Comparison of ENCODE assay signal across 8 cellular contexts in the genomic region with DNA sequence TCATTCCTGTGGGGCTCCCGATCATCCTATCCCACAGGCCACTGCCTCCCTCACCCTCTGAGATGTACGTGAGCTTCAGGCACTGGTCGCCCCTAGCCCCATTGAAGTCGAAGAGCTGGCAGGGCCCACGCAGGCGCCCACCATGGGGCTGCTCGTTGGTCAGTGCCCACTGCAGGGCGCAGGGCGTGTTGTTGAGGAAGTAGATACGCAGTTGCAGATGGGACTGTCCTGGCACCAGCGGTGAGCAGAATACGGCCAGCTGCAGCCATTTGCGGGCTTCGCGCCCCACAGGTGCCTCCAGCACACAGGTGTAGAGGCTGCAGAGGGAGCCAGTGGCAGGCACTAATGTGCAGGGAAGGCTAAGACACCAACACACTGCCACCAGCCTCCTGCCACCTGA. TPM values are rescaled to one million over a fixed set of nuclear protein-coding genes. Genes with fewer than 3 reads are reported as not detected.
"Had no signal": no experiment of that assay in that cellular context is flagged by ENCODE, and none has a peak within 500 bp of the region (broad histone marks: within the 10 kb centered on the region; RNA-seq: fewer than 3 reads in every experiment).

No MANE protein-coding gene starts in this region.

- H3K9me3 Mint-ChIP-seq: IgD-negative memory B cell had no signal

- H3K27me3 Mint-ChIP-seq: IgD-negative memory B cell had no signal

- DNase-seq: GM23248, GOT3, H7 had no signal

- H3K4me3 ChIP-seq: GM23248, HAP-1 had no signal

- H3K9ac ChIP-seq: GM23248 had no signal

- H2AFZ ChIP-seq: GM23248 had no signal

- H3K4me3 Mint-ChIP-seq: IgD-negative memory B cell had no signal

- H3K9me3 ChIP-seq: HAP-1 had no signal

- H3K27ac ChIP-seq: GM23248 had no signal

- ATAC-seq: HCT116 had no signal

- H3K36me3 ChIP-seq: HAP-1 had no signal

RNA-seq across cellular contexts. Expression of a gene that starts 6.2 kb away (rescaled TPM):
- total RNA-seq: GM23248 had no signal
- polyA plus RNA-seq: GM23248 had no signal

RNA-seq across cellular contexts. Expression of a gene that starts 9.4 kb away (rescaled TPM):
- total RNA-seq: GM23248, H4, H7, HT-29 had no signal
- polyA plus RNA-seq: GM23248, IgD-negative memory B cell had no signal

RNA-seq across cellular contexts. Expression of a gene that starts 20.2 kb away (rescaled TPM):
- total RNA-seq: GM23248, H4, HT-29 had no signal
- polyA plus RNA-seq: GM23248 had no signal
